ENCODE assay signal across 12 cellular contexts in the genomic region with DNA sequence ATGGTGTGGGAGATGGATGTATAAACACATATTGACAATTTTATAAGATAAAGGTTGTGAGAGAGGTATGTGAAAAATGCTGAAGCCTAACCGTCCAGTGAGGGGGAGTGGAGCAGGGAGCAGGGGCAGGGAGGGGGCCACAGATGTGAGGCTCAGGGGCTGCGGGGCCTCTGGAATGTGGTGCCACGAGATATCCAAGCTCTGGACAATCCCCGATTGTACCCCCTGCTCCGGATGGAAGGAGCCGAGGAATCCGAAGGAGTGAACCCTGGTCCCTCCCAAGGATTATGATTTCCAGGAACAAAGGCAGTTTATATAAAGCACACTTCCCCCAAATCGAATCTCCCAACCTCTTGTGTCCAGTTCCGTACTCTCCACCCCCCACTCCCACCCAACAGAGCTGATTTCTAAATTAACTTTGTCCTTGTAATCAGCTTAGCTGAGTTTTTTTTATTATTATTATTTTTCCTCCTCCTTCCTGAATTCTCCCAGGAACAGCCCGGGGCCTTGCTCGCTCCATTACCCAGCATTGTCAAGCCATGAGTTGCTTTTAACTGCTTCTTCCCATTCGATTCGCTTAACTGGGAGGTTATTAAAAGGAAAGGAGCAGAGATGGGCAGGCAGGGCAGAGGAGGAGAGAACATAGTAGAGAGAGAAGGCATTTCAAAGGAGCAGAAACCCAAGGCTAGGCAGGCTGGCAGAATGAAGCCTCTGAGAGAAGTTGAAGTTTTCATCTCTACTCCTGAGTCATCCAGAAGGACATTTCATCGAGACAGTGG. TPM values are rescaled to one million over a fixed set of nuclear protein-coding genes. Genes with fewer than 3 reads are reported as not detected.
A peak's percentile ranks its signal among the peaks of the same experiment; 100 is the strongest.
DNase-seq lines count a peak whose midpoint lies in the region; ATAC-seq and TF ChIP-seq lines count a peak whose summit lies in the region.
"Had no signal": no experiment of that assay in that cellular context is flagged by ENCODE, and none has a peak within 500 bp of the region (broad histone marks: within the 10 kb centered on the region; RNA-seq: fewer than 3 reads in every experiment).

No MANE protein-coding gene starts in this region.

- TF ChIP-seq CTCF in brain microvascular endothelial cell (IDR thresholded peaks at IDR 0.05; ENCODE audit: low read depth, low read length, missing control alignments): no peak
- TF ChIP-seq CTCF in kidney epithelial cell (IDR thresholded peaks at IDR 0.05; ENCODE audit: insufficient read depth, low read length, poor library complexity, severe bottlenecking): no peak
- no peak for TF ChIP-seq CTCF in thoracic aorta (IDR thresholded peaks at IDR 0.05)
- TF ChIP-seq CTCF in left lung (IDR thresholded peaks at IDR 0.05): no peak

- peaks cover 42% of the 10 kb centered on the region for H3K4me1 ChIP-seq in HUES48 (ENCODE audit: control insufficient read depth, insufficient read depth, low read length)
- H3K4me1 ChIP-seq in thoracic aorta (ENCODE audit: control insufficient read depth in 1 of 2, low read depth in 2 of 2): peaks cover 76 to 100% of the 10 kb centered on the region in 2 donors
- peaks cover 12 to 25% of the 10 kb centered on the region in 2 donors for H3K4me1 ChIP-seq in left lung
- H3K4me1 ChIP-seq: prostate gland had no signal

- ATAC-seq in thoracic aorta (ENCODE audit: insufficient number of reproducible peaks, low FRiP score, low read depth) (no peak), HG02840 (IDR thresholded peaks at IDR 0.05; ENCODE audit: low FRiP score, unreplicated experiment) (no peak), left lung (no peak)

- peak overlapping the region; percentile 43 for H3K27ac ChIP-seq in HUES48 (ENCODE audit: low read depth, low read length)
- peak overlapping the region; percentile 54 for H3K27ac ChIP-seq in brain microvascular endothelial cell
- H3K27ac ChIP-seq in thoracic aorta: peak overlapping the region; percentile 91 to 95
- peak overlapping the region in 1 of 2 donors; percentile 59 for H3K27ac ChIP-seq in left lung

- no peaks in the 10 kb centered on the region; the same call in 1 of the 2 replicates for H3K36me3 ChIP-seq in HUES48 (ENCODE audit: control insufficient read depth, insufficient read depth, low read length)
- no peaks in the 10 kb centered on the region for H3K36me3 ChIP-seq in brain microvascular endothelial cell (replicated peaks)
- peaks cover 2% of the 10 kb centered on the region for H3K36me3 ChIP-seq in kidney epithelial cell (ENCODE audit: control insufficient read depth, insufficient read depth, low read length)
- H3K36me3 ChIP-seq in thoracic aorta: no peaks in the 10 kb centered on the region
- no peaks in the 10 kb centered on the region for H3K36me3 ChIP-seq in left lung
- H3K36me3 ChIP-seq: prostate gland had no signal

- no peaks in the 10 kb centered on the region for H3K27me3 ChIP-seq in HUES48 (ENCODE audit: control insufficient read depth, insufficient read depth, low read length)
- H3K27me3 ChIP-seq in brain microvascular endothelial cell (replicated peaks): no peaks in the 10 kb centered on the region
- H3K27me3 ChIP-seq in kidney epithelial cell (ENCODE audit: control insufficient read depth, insufficient read depth, low read length): no peaks in the 10 kb centered on the region
- H3K27me3 ChIP-seq in thoracic aorta (replicated peaks; ENCODE audit: insufficient read depth): no peaks in the 10 kb centered on the region
- no peaks in the 10 kb centered on the region for H3K27me3 ChIP-seq in left lung

- in situ Hi-C loops in brain microvascular endothelial cell (cut with HindIII; ENCODE audit: low pct_ligation_motif_present, low sequenced_read_pairs): no loop called here

- no peak for DNase-seq in brain microvascular endothelial cell
- DNase-seq in kidney epithelial cell (ENCODE audit: low read depth): peak; percentile 75
- DNase-seq in thoracic aorta (ENCODE audit: low spot score): no peak
- no peak for DNase-seq in activated effector memory CD4-positive, alpha-beta T cell treated with Interleukin-2 at 50 U/mL for 16 hours
- no peak for DNase-seq in left lung
- no peak for DNase-seq in NCI-H748 treated with DMSO at 0.1 percent for 48 hours (lab: John Stamatoyannopoulos, UW)
- DNase-seq: activated naive CD4-positive, alpha-beta T cell treated with Interleukin-2 at 50 U/mL for 16 hours; NCI-H2029; stimulated activated naive CD4-positive, alpha-beta T cell treated with Interleukin-2 at 50 U/mL for 16 hours had no signal

- H3K4me3 ChIP-seq in HUES48 (ENCODE audit: low read depth, low read length) (no peak overlapping the region), brain microvascular endothelial cell (ENCODE audit: low read depth, low read length) (no peak overlapping the region), kidney epithelial cell (ENCODE audit: low read depth, low read length) (no peak overlapping the region), thoracic aorta (peak overlapping the region; percentile 43), left lung (no peak overlapping the region)
- H3K4me3 ChIP-seq: prostate gland had no signal

- H3K9me3 ChIP-seq in HUES48 (ENCODE audit: control insufficient read depth, insufficient read depth, low read length): no peaks in the 10 kb centered on the region
- no peaks in the 10 kb centered on the region for H3K9me3 ChIP-seq in thoracic aorta
- H3K9me3 ChIP-seq in left lung: no peaks in the 10 kb centered on the region
- H3K9me3 ChIP-seq: prostate gland had no signal

- intact Hi-C loops in left lung (cut with DNase I): no loop called here

- no peak overlapping the region for H3K9ac ChIP-seq in HUES48 (ENCODE audit: low read depth, low read length)

RNA-seq across cellular contexts. Expression of a gene that starts 9.4 kb away (rescaled TPM):
- total RNA-seq in kidney epithelial cell (119 and 126 TPM in 2 replicates), thoracic aorta (100 to 1,000 TPM; 111 to 136 TPM), left lung (10 to 100 TPM; 54.2 to 56.7 TPM)
